ENCODE assay signal across 1 cellular context in the genomic region with DNA sequence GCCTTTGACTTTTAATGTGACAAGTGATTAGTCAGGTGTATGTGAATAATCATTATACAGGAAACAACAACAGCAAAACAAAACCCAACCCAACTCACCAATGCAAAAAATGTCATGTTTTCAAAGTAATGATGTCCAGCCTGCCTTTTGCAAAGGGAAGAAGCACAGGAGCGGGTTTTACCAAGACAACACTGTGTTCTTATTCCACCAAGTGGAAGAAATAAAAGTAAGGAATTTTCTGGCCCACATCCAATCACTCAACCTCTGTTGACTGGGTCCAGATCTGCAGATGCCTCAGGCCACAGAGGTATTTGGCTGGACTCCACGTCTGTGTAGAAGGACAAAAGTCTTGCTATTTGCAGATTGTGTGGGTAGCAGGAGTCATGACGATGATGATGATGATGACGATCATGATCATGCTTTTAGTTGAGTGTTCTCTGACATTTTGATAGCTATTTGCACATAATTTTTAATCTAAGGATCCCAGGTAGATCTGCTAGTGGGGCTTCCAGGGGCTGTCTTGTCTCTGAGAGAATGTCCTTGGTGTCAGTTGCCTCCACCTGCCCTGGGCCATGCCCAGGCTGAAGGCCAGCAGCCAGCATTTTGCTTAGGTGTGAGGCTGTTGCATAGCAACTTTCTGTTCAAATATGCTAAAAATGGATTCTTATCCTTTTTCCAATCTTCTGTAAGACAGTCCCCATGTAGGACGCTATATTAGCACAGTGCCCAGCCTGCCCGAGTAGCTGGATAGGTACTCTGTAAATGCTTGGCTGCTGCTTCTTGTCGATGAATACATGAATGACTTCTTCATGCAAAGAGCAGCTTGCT.
TF ChIP-seq lines count a peak whose summit lies in the region.

No MANE protein-coding gene starts in this region.

TF ChIP-seq in SK-N-SH treated with all-trans-retinoic acid at 6 μM for 48 hours, 23 proteins besides CTCF, POLR2A, EP300 and RAD21 (continued from another document):
- TF ChIP-seq, protein P1, sequence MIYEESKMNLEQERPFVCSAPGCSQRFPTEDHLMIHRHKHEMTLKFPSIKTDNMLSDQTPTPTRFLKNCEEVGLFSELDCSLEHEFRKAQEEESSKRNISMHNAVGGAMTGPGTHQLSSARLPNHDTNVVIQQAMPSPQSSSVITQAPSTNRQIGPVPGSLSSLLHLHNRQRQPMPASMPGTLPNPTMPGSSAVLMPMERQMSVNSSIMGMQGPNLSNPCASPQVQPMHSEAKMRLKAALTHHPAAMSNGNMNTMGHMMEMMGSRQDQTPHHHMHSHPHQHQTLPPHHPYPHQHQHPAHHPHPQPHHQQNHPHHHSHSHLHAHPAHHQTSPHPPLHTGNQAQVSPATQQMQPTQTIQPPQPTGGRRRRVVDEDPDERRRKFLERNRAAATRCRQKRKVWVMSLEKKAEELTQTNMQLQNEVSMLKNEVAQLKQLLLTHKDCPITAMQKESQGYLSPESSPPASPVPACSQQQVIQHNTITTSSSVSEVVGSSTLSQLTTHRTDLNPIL (CRISPR knock-in tag; IDR thresholded peaks at IDR 0.05; ENCODE audit: low read depth) = no peak
- TF ChIP-seq ESRRG (CRISPR knock-in tag; IDR thresholded peaks at IDR 0.05) (no peak), RARB (CRISPR knock-in tag; IDR thresholded peaks at IDR 0.05) (no peak)
